27 cellular contexts compared by ENCODE assay signal in genomic region chr6:38179794-38180430, GRCh38.
DNase-seq lines count a peak whose midpoint lies in the region; ATAC-seq and TF ChIP-seq lines count a peak whose summit lies in the region.
"Had no signal": no experiment of that assay in that cellular context is flagged by ENCODE, and none has a peak within 500 bp of the region (broad histone marks: within the 10 kb centered on the region; RNA-seq: fewer than 3 reads in every experiment).

No MANE protein-coding gene starts in this region.

- no peaks in the 10 kb centered on the region for H3K9me3 Mint-ChIP-seq in CD4-positive, CD25-positive, alpha-beta regulatory T cell
- peaks cover 0 to 2% (median 0%) of the 10 kb centered on the region in 8 donors for H3K9me3 Mint-ChIP-seq in CD4-positive, alpha-beta memory T cell
- H3K9me3 Mint-ChIP-seq: activated CD4-positive, alpha-beta memory T cell treated with anti-CD3 and anti-CD28 coated beads, Interleukin-2, amount 10 ng/mL, durations not matched to agents 7 days and 5 days; activated T-cell treated with anti-CD3 and anti-CD28 coated beads, Interleukin-2, amount 50 U/mL, for 72 hours; dendritic cell treated with granulocyte-macrophage colony-stimulating factor and Interleukin-4, amounts not matched to agents 40 ng/mL and 50 ng/mL, for 4 days; nephron progenitor cell had no signal

- DNase-seq in CD4-positive, CD25-positive, alpha-beta regulatory T cell = no peak
- DNase-seq in HCEC 1CT = peak; percentile 16
- peak; percentile 66 for DNase-seq in coronary artery (ENCODE audit: low spot score)
- DNase-seq in psoas muscle = no peak
- no peak for DNase-seq in CD4-positive, alpha-beta memory T cell
- DNase-seq: ACHN; activated CD4-positive, alpha-beta memory T cell treated with anti-CD3 and anti-CD28 coated beads, Interleukin-2, amount 10 ng/mL, durations not matched to agents 7 days and 5 days; activated CD4-positive, CD25-positive, alpha-beta regulatory T cell; activated naive CD4-positive, alpha-beta T cell treated with anti-CD3 and anti-CD28 coated beads, Interleukin-2, amount 50 U/mL, for 16 hours; activated T-cell treated with anti-CD3 and anti-CD28 coated beads, Interleukin-2, amount 50 U/mL, for 72 hours; Calu3; KBM-7; kidney glomerular epithelial cell; NCI-H1417 treated with DMSO at 0.1 percent for 48 hours; NCI-H446; nephron progenitor cell; OCI-M1; Right ventricle myocardium superior; sigmoid colon; stimulated activated CD4-positive, alpha-beta T cell treated with anti-CD3 and anti-CD28 coated beads, Interleukin-15, amount 100 ng/mL, for 24 hours had no signal

- H3K9me3 ChIP-seq in CD4-positive, CD25-positive, alpha-beta regulatory T cell (ENCODE audit: control insufficient read depth in 2 of 2, low read length in 2 of 2) = no peaks in the 10 kb centered on the region
- H3K9me3 ChIP-seq in psoas muscle = no peaks in the 10 kb centered on the region
- no peaks in the 10 kb centered on the region for H3K9me3 ChIP-seq in CD4-positive, alpha-beta memory T cell (ENCODE audit: control insufficient read depth in 1 of 2, low read length in 2 of 2)
- H3K9me3 ChIP-seq: BLaER1, sigmoid colon, upper lobe of left lung had no signal

- H3K4me1 Mint-ChIP-seq in CD4-positive, CD25-positive, alpha-beta regulatory T cell = peaks cover 0 to 6% (median 0%) of the 10 kb centered on the region in 4 donors
- peaks cover 0 to 1% (median 0%) of the 10 kb centered on the region in 4 donors for H3K4me1 Mint-ChIP-seq in CD4-positive, alpha-beta memory T cell

- no peaks in the 10 kb centered on the region for H3K4me1 ChIP-seq in CD4-positive, CD25-positive, alpha-beta regulatory T cell (ENCODE audit: control insufficient read depth, insufficient read depth, low read length, poor library complexity, severe bottlenecking)
- H3K4me1 ChIP-seq in psoas muscle = peaks cover 5% of the 10 kb centered on the region
- H3K4me1 ChIP-seq in CD4-positive, alpha-beta memory T cell (ENCODE audit: insufficient read depth, low read length) = no peaks in the 10 kb centered on the region
- H3K4me1 ChIP-seq: BLaER1, sigmoid colon, upper lobe of left lung had no signal

- TF ChIP-seq CTCF in coronary artery (IDR thresholded peaks at IDR 0.05) (no peak), psoas muscle (IDR thresholded peaks at IDR 0.05) (no peak)

- H3K36me3 ChIP-seq in CD4-positive, CD25-positive, alpha-beta regulatory T cell (ENCODE audit: control insufficient read depth, insufficient read depth, low read length) = no peaks in the 10 kb centered on the region
- H3K36me3 ChIP-seq in psoas muscle (ENCODE audit: insufficient read depth in 1 of 2, low read depth in 1 of 2) = no peaks in the 10 kb centered on the region
- no peaks in the 10 kb centered on the region for H3K36me3 ChIP-seq in CD4-positive, alpha-beta memory T cell (ENCODE audit: insufficient read depth, low read length)
- H3K36me3 ChIP-seq: BLaER1, sigmoid colon had no signal

- H3K27ac Mint-ChIP-seq in CD4-positive, CD25-positive, alpha-beta regulatory T cell = peak overlapping the region; percentile 34 to 76 (median 56)
- H3K27ac Mint-ChIP-seq in CD4-positive, alpha-beta memory T cell = peak overlapping the region in 3 of 7 donors; percentile 7 to 24 (median 22)
- H3K27ac Mint-ChIP-seq: activated CD4-positive, alpha-beta memory T cell treated with anti-CD3 and anti-CD28 coated beads, Interleukin-2, amount 10 ng/mL, durations not matched to agents 7 days and 5 days; activated T-cell treated with anti-CD3 and anti-CD28 coated beads, Interleukin-2, amount 50 U/mL, for 72 hours; dendritic cell treated with granulocyte-macrophage colony-stimulating factor and Interleukin-4, amounts not matched to agents 40 ng/mL and 50 ng/mL, for 4 days had no signal

- ATAC-seq in CD4-positive, CD25-positive, alpha-beta regulatory T cell (ENCODE audit: low read depth in 2 of 2) = no peak
- ATAC-seq in psoas muscle = peak; percentile 59 to 85 (median 71)
- ATAC-seq in GM21528 (IDR thresholded peaks at IDR 0.05; ENCODE audit: low FRiP score, unreplicated experiment) = no peak
- no peak for ATAC-seq in HG03432 (IDR thresholded peaks at IDR 0.05; ENCODE audit: unreplicated experiment)
- ATAC-seq: activated T-cell treated with anti-CD3 and anti-CD28 coated beads, Interleukin-2, amount 50 U/mL, for 72 hours; GM12878 had no signal

- no peak overlapping the region for H3K4me3 ChIP-seq in CD4-positive, CD25-positive, alpha-beta regulatory T cell (ENCODE audit: low read depth, low read length)
- H3K4me3 ChIP-seq in coronary artery (no peak overlapping the region), psoas muscle (no peak overlapping the region)
- H3K4me3 ChIP-seq in CD4-positive, alpha-beta memory T cell (ENCODE audit: low read length in 2 of 2) = no peak overlapping the region
- H3K4me3 ChIP-seq: BLaER1, GM12878, lung, sigmoid colon, upper lobe of left lung had no signal

- CTCF ChIA-PET in CD4-positive, alpha-beta memory T cell (lab: Charles Lee; ENCODE audit: partially characterized antibody) = no interaction called here

- no peak overlapping the region for H3K27ac ChIP-seq in CD4-positive, CD25-positive, alpha-beta regulatory T cell (ENCODE audit: insufficient read depth, low read length, poor library complexity, severe bottlenecking)
- H3K27ac ChIP-seq in coronary artery (no peak overlapping the region), psoas muscle (no peak overlapping the region)
- no peak overlapping the region for H3K27ac ChIP-seq in CD4-positive, alpha-beta memory T cell (ENCODE audit: low read depth, low read length)
- H3K27ac ChIP-seq: BLaER1, sigmoid colon, upper lobe of left lung had no signal

- POLR2A ChIA-PET in CD4-positive, alpha-beta memory T cell (lab: Charles Lee; ENCODE audit: partially characterized antibody) = no interaction called here

- no peaks in the 10 kb centered on the region for H3K27me3 ChIP-seq in CD4-positive, CD25-positive, alpha-beta regulatory T cell (ENCODE audit: control insufficient read depth, insufficient read depth, low read length)
- no peaks in the 10 kb centered on the region for H3K27me3 ChIP-seq in psoas muscle (ENCODE audit: insufficient read depth in 3 of 3, low read length in 2 of 3)
- no peaks in the 10 kb centered on the region for H3K27me3 ChIP-seq in CD4-positive, alpha-beta memory T cell (ENCODE audit: insufficient read depth, low read length)
- H3K27me3 ChIP-seq: BLaER1, sigmoid colon, upper lobe of left lung had no signal

- peaks cover 18% of the 10 kb centered on the region for H3K36me3 Mint-ChIP-seq in CD4-positive, CD25-positive, alpha-beta regulatory T cell
- H3K36me3 Mint-ChIP-seq in CD4-positive, alpha-beta memory T cell = peaks cover 0 to 12% of the 10 kb centered on the region in 2 donors

- no peaks in the 10 kb centered on the region for H3K27me3 Mint-ChIP-seq in CD4-positive, CD25-positive, alpha-beta regulatory T cell
- H3K27me3 Mint-ChIP-seq in CD4-positive, alpha-beta memory T cell = no peaks in the 10 kb centered on the region
- H3K27me3 Mint-ChIP-seq: activated CD4-positive, alpha-beta memory T cell treated with anti-CD3 and anti-CD28 coated beads, Interleukin-2, amount 10 ng/mL, durations not matched to agents 7 days and 5 days; dendritic cell treated with granulocyte-macrophage colony-stimulating factor and Interleukin-4, amounts not matched to agents 40 ng/mL and 50 ng/mL, for 4 days had no signal

- intact Hi-C loops in psoas muscle (cut with DNase I) = loop anchor here in 1 of 2 donors (5.0 kb wide), 1 partner anchor 317 kb away; no protein-coding TSS in a partner anchor
- intact Hi-C loops in CD4-positive, alpha-beta memory T cell (cut with micrococcal nuclease) = no loop called here

- no peak overlapping the region for H3K4me3 Mint-ChIP-seq in CD4-positive, CD25-positive, alpha-beta regulatory T cell
- H3K4me3 Mint-ChIP-seq in CD4-positive, alpha-beta memory T cell = no peak overlapping the region
- H3K4me3 Mint-ChIP-seq: activated CD4-positive, alpha-beta memory T cell treated with anti-CD3 and anti-CD28 coated beads, Interleukin-2, amount 10 ng/mL, durations not matched to agents 7 days and 5 days; activated T-cell treated with anti-CD3 and anti-CD28 coated beads, Interleukin-2, amount 50 U/mL, for 72 hours; dendritic cell treated with granulocyte-macrophage colony-stimulating factor and Interleukin-4, amounts not matched to agents 40 ng/mL and 50 ng/mL, for 4 days; nephron progenitor cell had no signal

- 35 to 65% (median 51%) methylated on average over 12 of the region's 12 CpGs for WGBS in psoas muscle, 3 donors

Comparison
In these comparisons a context has a peak if more than half of its experiments do, and no peak if none do; other contexts are left out.
1. ATAC-seq: peak in psoas muscle (4 of 4); none in CD4-positive, CD25-positive, alpha-beta regulatory T cell (0 of 2), GM21528 (single experiment) and HG03432 (single experiment).
2. DNase-seq: peak in HCEC 1CT (single experiment) and coronary artery (single experiment); none in CD4-positive, CD25-positive, alpha-beta regulatory T cell (0 of 3), psoas muscle (0 of 2) and CD4-positive, alpha-beta memory T cell (0 of 5).